ENCODE assay signal across 8 cellular contexts in genomic region chr15:26864664-26865191, GRCh38. TPM values are rescaled to one million over a fixed set of nuclear protein-coding genes. Genes with fewer than 3 reads are reported as not detected.
DNase-seq lines count a peak whose midpoint lies in the region; ATAC-seq and TF ChIP-seq lines count a peak whose summit lies in the region.

No MANE protein-coding gene starts in this region.

- in situ Hi-C loops in T47D (cut with HindIII; ENCODE audit: low pct_unique_long_range_greater_than_20kb, low sequenced_read_pairs): no loop called here

- CTCF ChIA-PET in MCF 10A (lab: Yijun Ruan, JAX): interaction anchor here (1.5 to 1.8 kb wide), 2 partner anchors 1356 to 1357 kb away, joined by 4 to 14 read pairs; no protein-coding TSS in a partner anchor

- TF ChIP-seq CTCF in MCF 10A (IDR thresholded peaks at IDR 0.05; ENCODE audit: unreplicated experiment): no peak

- DNase-seq in T47D (ENCODE audit: low read depth in 1 of 2, low spot score in 1 of 2) (peak; percentile 65 to 94), MCF 10A (ENCODE audit: unreplicated experiment) (no peak), NCI-H460 (ENCODE audit: extremely low read depth, low read depth) (peak; percentile 26), dermis blood vessel endothelial cell (peak; percentile 53), midbrain (lab: John Stamatoyannopoulos, UW) (peak; percentile 50)

- H3K4me1 Mint-ChIP-seq in MCF 10A (ENCODE audit: insufficient read depth, unreplicated experiment): no peaks in the 10 kb centered on the region

- H3K9me3 Mint-ChIP-seq in MCF 10A (ENCODE audit: unreplicated experiment): peaks cover 24% of the 10 kb centered on the region

- no peak for ATAC-seq in HG03039 (IDR thresholded peaks at IDR 0.05; ENCODE audit: unreplicated experiment)
- ATAC-seq in HG02884 (IDR thresholded peaks at IDR 0.05; ENCODE audit: unreplicated experiment): no peak
- ATAC-seq in GM21529 (IDR thresholded peaks at IDR 0.05; ENCODE audit: unreplicated experiment): no peak

- H3K27ac Mint-ChIP-seq in MCF 10A (ENCODE audit: low read depth, unreplicated experiment): no peak overlapping the region

- POLR2A ChIA-PET in MCF 10A (lab: Yijun Ruan, JAX): no interaction called here

- no peak overlapping the region for H3K4me3 Mint-ChIP-seq in MCF 10A (ENCODE audit: unreplicated experiment)

- intact Hi-C loops in MCF 10A (cut with micrococcal nuclease): no loop called here

- BruUV-seq in MCF 10A (replicated peaks; lab: Mats Ljungman, UMichigan): no TSS peak

- no peaks in the 10 kb centered on the region for H3K36me3 Mint-ChIP-seq in MCF 10A (ENCODE audit: insufficient read depth, unreplicated experiment)

- no peaks in the 10 kb centered on the region for H3K27me3 Mint-ChIP-seq in MCF 10A (ENCODE audit: insufficient read depth, unreplicated experiment)

RNA-seq across cellular contexts. Expression of gene GABRA5, which starts 2.1 kb away (rescaled TPM):
- total RNA-seq in MCF 10A (2022) (not detected in 2 replicates), dermis blood vessel endothelial cell (not detected in 2 replicates)
- total RNA-seq in NCI-H460 (2014; rRNA removed; shearing (Covaris generic)): not detected in 2 replicates
- 0.08 TPM in 1 of 2 replicates, not detected in the other for polyA plus RNA-seq in NCI-H460 (2014; cell fraction: nucleus; rRNA removed)
